In the genomic region with DNA sequence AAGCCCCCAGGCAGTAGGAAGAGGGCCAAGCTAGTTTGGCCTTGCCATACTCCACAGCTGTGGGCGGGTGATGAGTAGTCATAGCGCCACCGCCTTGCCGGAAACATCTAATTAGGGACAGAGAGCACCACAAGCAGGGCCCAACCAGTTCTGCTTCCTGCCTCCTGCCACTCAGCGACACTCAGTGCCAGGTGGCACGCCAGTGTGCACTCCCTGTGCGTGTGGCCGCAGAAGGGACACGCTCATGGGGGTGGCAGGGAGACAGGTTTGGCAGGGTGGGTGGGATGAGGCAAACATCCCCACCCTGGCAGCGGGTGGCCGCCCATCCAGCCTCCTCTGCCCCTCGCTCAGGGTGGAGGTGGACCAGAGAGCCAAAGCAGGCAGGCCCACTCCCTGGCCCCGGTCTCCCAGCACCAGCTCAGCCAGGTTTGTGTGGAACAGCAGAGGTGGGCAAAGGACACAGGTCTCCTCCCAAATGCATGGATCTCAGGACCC, we compare ENCODE assay signal across 1 cellular context.
TF ChIP-seq lines count a peak whose summit lies in the region.

No MANE protein-coding gene starts in this region.

TF ChIP-seq in HEK293, 187 proteins besides CTCF, POLR2A, EP300 and RAD21 (continued from another document):
- TF ChIP-seq, protein P1, sequence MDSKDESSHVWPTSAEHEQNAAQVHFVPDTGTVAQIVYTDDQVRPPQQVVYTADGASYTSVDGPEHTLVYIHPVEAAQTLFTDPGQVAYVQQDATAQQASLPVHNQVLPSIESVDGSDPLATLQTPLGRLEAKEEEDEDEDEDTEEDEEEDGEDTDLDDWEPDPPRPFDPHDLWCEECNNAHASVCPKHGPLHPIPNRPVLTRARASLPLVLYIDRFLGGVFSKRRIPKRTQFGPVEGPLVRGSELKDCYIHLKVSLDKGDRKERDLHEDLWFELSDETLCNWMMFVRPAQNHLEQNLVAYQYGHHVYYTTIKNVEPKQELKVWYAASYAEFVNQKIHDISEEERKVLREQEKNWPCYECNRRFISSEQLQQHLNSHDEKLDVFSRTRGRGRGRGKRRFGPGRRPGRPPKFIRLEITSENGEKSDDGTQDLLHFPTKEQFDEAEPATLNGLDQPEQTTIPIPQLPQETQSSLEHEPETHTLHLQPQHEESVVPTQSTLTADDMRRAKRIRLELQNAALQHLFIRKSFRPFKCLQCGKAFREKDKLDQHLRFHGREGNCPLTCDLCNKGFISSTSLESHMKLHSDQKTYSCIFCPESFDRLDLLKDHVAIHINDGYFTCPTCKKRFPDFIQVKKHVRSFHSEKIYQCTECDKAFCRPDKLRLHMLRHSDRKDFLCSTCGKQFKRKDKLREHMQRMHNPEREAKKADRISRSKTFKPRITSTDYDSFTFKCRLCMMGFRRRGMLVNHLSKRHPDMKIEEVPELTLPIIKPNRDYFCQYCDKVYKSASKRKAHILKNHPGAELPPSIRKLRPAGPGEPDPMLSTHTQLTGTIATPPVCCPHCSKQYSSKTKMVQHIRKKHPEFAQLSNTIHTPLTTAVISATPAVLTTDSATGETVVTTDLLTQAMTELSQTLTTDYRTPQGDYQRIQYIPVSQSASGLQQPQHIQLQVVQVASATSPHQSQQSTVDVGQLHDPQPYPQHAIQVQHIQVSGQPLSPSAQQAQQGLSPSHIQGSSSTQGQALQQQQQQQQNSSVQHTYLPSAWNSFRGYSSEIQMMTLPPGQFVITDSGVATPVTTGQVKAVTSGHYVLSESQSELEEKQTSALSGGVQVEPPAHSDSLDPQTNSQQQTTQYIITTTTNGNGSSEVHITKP (tag by site-specific recombination; IDR thresholded peaks at IDR 0.05): no peak
- no peak for TF ChIP-seq ZFP69B (tag by site-specific recombination; IDR thresholded peaks at IDR 0.05)
- TF ChIP-seq KLF1 (tag by site-specific recombination; IDR thresholded peaks at IDR 0.05): no peak
- no peak for TF ChIP-seq ZNF354C (tag by site-specific recombination; IDR thresholded peaks at IDR 0.05; ENCODE audit: borderline replicate concordance, low read depth)
